In genomic region chr6:31769684-31770371, GRCh38 we compare ENCODE assay signal across 8 cellular contexts. TPM values are rescaled to one million over a fixed set of nuclear protein-coding genes. Genes with fewer than 3 reads are reported as not detected.
DNase-seq lines count a peak whose midpoint lies in the region; ATAC-seq lines count a peak whose summit lies in the region.

No MANE protein-coding gene starts in this region.

- H3K36me3 ChIP-seq in mesenchymal stem cell (ENCODE audit: control insufficient read depth in 1 of 2, insufficient read depth in 2 of 2, low read depth in 1 of 2, low read length in 2 of 2), result peaks cover 0 to 3% of the 10 kb centered on the region in 2 experiments

- no peak overlapping the region for H3K14ac ChIP-seq in mesenchymal stem cell (ENCODE audit: low read length in 2 of 2)

- no peak overlapping the region for H2BK120ac ChIP-seq in mesenchymal stem cell (ENCODE audit: low read depth, low read length)

- H3K4ac ChIP-seq in mesenchymal stem cell (ENCODE audit: low read depth in 1 of 2, low read length in 2 of 2), result no peak overlapping the region

- peak overlapping the region; percentile 80 for H4K8ac ChIP-seq in mesenchymal stem cell (ENCODE audit: low read length)

- no peak overlapping the region for H3K4me2 ChIP-seq in mesenchymal stem cell (ENCODE audit: low read length, poor library complexity, severe bottlenecking)

- H3K4me3 Mint-ChIP-seq in activated CD4-positive, alpha-beta T cell treated with anti-CD3 and anti-CD28 coated beads, Interleukin-2, amount 10 ng/mL, durations not matched to agents 24 days and 14 days, result no peak overlapping the region

- peaks cover 0 to 6% of the 10 kb centered on the region in 2 experiments for H3K27me3 ChIP-seq in mesenchymal stem cell (ENCODE audit: control insufficient read depth in 1 of 2, insufficient read depth in 1 of 2, low read length in 2 of 2)

- H4K91ac ChIP-seq in mesenchymal stem cell (ENCODE audit: low read length), result peak overlapping the region; percentile 52

- no peaks in the 10 kb centered on the region for H3K79me1 ChIP-seq in mesenchymal stem cell (replicated peaks; ENCODE audit: low read length, poor library complexity, severe bottlenecking)

- no peaks in the 10 kb centered on the region for H3K27me3 Mint-ChIP-seq in activated CD4-positive, alpha-beta T cell treated with anti-CD3 and anti-CD28 coated beads, Interleukin-2, amount 10 ng/mL, durations not matched to agents 24 days and 14 days

- H3K4me1 ChIP-seq in mesenchymal stem cell (ENCODE audit: control insufficient read depth, insufficient read depth, low read depth, low read length), result peaks cover 7% of the 10 kb centered on the region

- H2BK15ac ChIP-seq in mesenchymal stem cell (ENCODE audit: low read depth, poor library complexity, severe bottlenecking), result no peak overlapping the region

- WGBS in mesenchymal stem cell, result 76% methylated on average over 9 of the region's 12 CpGs

- ATAC-seq in GM18870 (IDR thresholded peaks at IDR 0.05; ENCODE audit: unreplicated experiment), result no peak

- no peak overlapping the region for H3K27ac ChIP-seq in mesenchymal stem cell (ENCODE audit: low read length, poor library complexity, severe bottlenecking)

- no peak overlapping the region for H3K9ac ChIP-seq in mesenchymal stem cell (ENCODE audit: low read length)

- H3K4me1 Mint-ChIP-seq in activated CD4-positive, alpha-beta T cell treated with anti-CD3 and anti-CD28 coated beads, Interleukin-2, amount 10 ng/mL, durations not matched to agents 24 days and 14 days, result peaks cover 24% of the 10 kb centered on the region

- DNase-seq in activated gamma-delta T cell treated with Interleukin-2 at 50 U/mL for 16 hours (peak; percentile 73), activated gamma-delta T cell (lab: John Stamatoyannopoulos, UW) (no peak), NCI-H510A (lab: John Stamatoyannopoulos, UW) (peak; percentile 33), dermis blood vessel endothelial cell (peak; percentile 84), mesenchymal stem cell (peak; percentile 68)
- DNase-seq in activated CD4-positive, alpha-beta T cell treated with anti-CD3 and anti-CD28 coated beads, Interleukin-2, amount 10 ng/mL, durations not matched to agents 24 days and 14 days, result peak; percentile 96
- peak; percentile 60 to 64 for DNase-seq in stimulated activated CD8-positive, alpha-beta memory T cell treated with anti-CD3 and anti-CD28 coated beads, Interleukin-7, amount 100 ng/mL, for 4 hours (ENCODE audit: low read depth in 2 of 2)

- peak overlapping the region; percentile 46 for H3K27ac Mint-ChIP-seq in activated CD4-positive, alpha-beta T cell treated with anti-CD3 and anti-CD28 coated beads, Interleukin-2, amount 10 ng/mL, durations not matched to agents 24 days and 14 days

- no peak overlapping the region for H2BK12ac ChIP-seq in mesenchymal stem cell (ENCODE audit: low read length in 2 of 2)

- no peak overlapping the region for H3K23ac ChIP-seq in mesenchymal stem cell (ENCODE audit: low read length in 2 of 2)

- no peaks in the 10 kb centered on the region for H3K9me3 Mint-ChIP-seq in activated CD4-positive, alpha-beta T cell treated with anti-CD3 and anti-CD28 coated beads, Interleukin-2, amount 10 ng/mL, durations not matched to agents 24 days and 14 days

- H2AFZ ChIP-seq in mesenchymal stem cell (ENCODE audit: low read depth, low read length), result no peak overlapping the region

- intact Hi-C loops in activated CD4-positive, alpha-beta T cell treated with anti-CD3 and anti-CD28 coated beads, Interleukin-2, amount 10 ng/mL, durations not matched to agents 24 days and 14 days (cut with micrococcal nuclease), result loop anchor here (1.0 to 2.0 kb wide), 3 partner anchors 31 to 90 kb away; partner anchors contain the start of gene DDAH2

- no peak overlapping the region for H2AK5ac ChIP-seq in mesenchymal stem cell (ENCODE audit: low read length, severe bottlenecking)

- H3K36me3 Mint-ChIP-seq in activated CD4-positive, alpha-beta T cell treated with anti-CD3 and anti-CD28 coated beads, Interleukin-2, amount 10 ng/mL, durations not matched to agents 24 days and 14 days (ENCODE audit: low read depth), result peaks cover 13% of the 10 kb centered on the region

- H3K18ac ChIP-seq in mesenchymal stem cell (ENCODE audit: low read depth in 1 of 2, low read length in 2 of 2), result peak overlapping the region in 1 of 2 experiments; percentile 5

- H3K4me3 ChIP-seq in mesenchymal stem cell (ENCODE audit: insufficient read depth in 1 of 2, low read depth in 1 of 2, low read length in 2 of 2), result no peak overlapping the region

- H3K9me3 ChIP-seq in mesenchymal stem cell (ENCODE audit: control insufficient read depth, low read length), result no peaks in the 10 kb centered on the region

- no peak overlapping the region for H2BK5ac ChIP-seq in mesenchymal stem cell (ENCODE audit: low read depth, low read length, poor library complexity, severe bottlenecking)

RNA-seq across cellular contexts. Expression of gene VWA7, which starts 7.3 kb away (rescaled TPM):
- total RNA-seq in activated CD4-positive, alpha-beta T cell treated with anti-CD3 and anti-CD28 coated beads, Interleukin-2, amount 10 ng/mL, durations not matched to agents 24 days and 14 days, result 3.0 and 3.2 TPM in 2 replicates
- 0.05 and 0.34 TPM in 2 replicates for total RNA-seq in dermis blood vessel endothelial cell
- 0.39 TPM for polyA plus RNA-seq in mesenchymal stem cell (2013, experiment 1 of 2)
- polyA plus RNA-seq in mesenchymal stem cell (2013, experiment 2 of 2), result 0.16 TPM

RNA-seq across cellular contexts. Expression of gene SAPCD1, which starts 7.4 kb away (rescaled TPM):
- total RNA-seq in activated CD4-positive, alpha-beta T cell treated with anti-CD3 and anti-CD28 coated beads, Interleukin-2, amount 10 ng/mL, durations not matched to agents 24 days and 14 days, result 15.0 and 17.7 TPM in 2 replicates
- 1.4 and 2.4 TPM in 2 replicates for total RNA-seq in dermis blood vessel endothelial cell
- 0.87 TPM for polyA plus RNA-seq in mesenchymal stem cell (2013, experiment 1 of 2)
- 0.15 TPM for polyA plus RNA-seq in mesenchymal stem cell (2013, experiment 2 of 2)

RNA-seq across cellular contexts. Expression of gene VARS1, which starts 25.7 kb away (rescaled TPM):
- total RNA-seq in activated CD4-positive, alpha-beta T cell treated with anti-CD3 and anti-CD28 coated beads, Interleukin-2, amount 10 ng/mL, durations not matched to agents 24 days and 14 days, result 173 and 181 TPM in 2 replicates
- total RNA-seq in dermis blood vessel endothelial cell, result 39.7 and 116 TPM in 2 replicates
- polyA plus RNA-seq in mesenchymal stem cell (2013, experiment 1 of 2), result 36.2 TPM
- polyA plus RNA-seq in mesenchymal stem cell (2013, experiment 2 of 2), result 34.7 TPM

RNA-seq across cellular contexts. Expression of gene MSH5, which starts 30.0 kb away (rescaled TPM):
- total RNA-seq in activated CD4-positive, alpha-beta T cell treated with anti-CD3 and anti-CD28 coated beads, Interleukin-2, amount 10 ng/mL, durations not matched to agents 24 days and 14 days, result 87.8 and 99.6 TPM in 2 replicates
- total RNA-seq in dermis blood vessel endothelial cell, result 7.1 and 8.5 TPM in 2 replicates
- 8.2 TPM for polyA plus RNA-seq in mesenchymal stem cell (2013, experiment 1 of 2)
- 6.3 TPM for polyA plus RNA-seq in mesenchymal stem cell (2013, experiment 2 of 2)

RNA-seq across cellular contexts. Expression of gene CLIC1, which starts 33.5 kb away (rescaled TPM):
- 385 TPM in 2 replicates for total RNA-seq in activated CD4-positive, alpha-beta T cell treated with anti-CD3 and anti-CD28 coated beads, Interleukin-2, amount 10 ng/mL, durations not matched to agents 24 days and 14 days
- 543 and 615 TPM in 2 replicates for total RNA-seq in dermis blood vessel endothelial cell
- 472 TPM for polyA plus RNA-seq in mesenchymal stem cell (2013, experiment 1 of 2)
- polyA plus RNA-seq in mesenchymal stem cell (2013, experiment 2 of 2), result 466 TPM
